8 cellular contexts compared by ENCODE assay signal in genomic region chrX:74550295-74550802, GRCh38.
DNase-seq lines count a peak whose midpoint lies in the region; ATAC-seq, FAIRE-seq and TF ChIP-seq lines count a peak whose summit lies in the region.

No MANE protein-coding gene starts in this region.

- H3K4me3 ChIP-seq in BJ (ENCODE audit: low read depth, low read length) = no peak overlapping the region
- H3K4me3 ChIP-seq in HepG2 (replicated peaks in 1 of 3; ENCODE audit: insufficient read depth in 1 of 3, low read depth in 2 of 3, low read length in 3 of 3) = no peak overlapping the region

- no peak overlapping the region for H3K27ac ChIP-seq in HepG2 (ENCODE audit: extremely low read length, insufficient read depth, low read length)

- no peak for TF ChIP-seq POLR2A in HepG2 (IDR thresholded peaks at IDR 0.05; ENCODE audit: insufficient read depth in 1 of 2, low read depth in 2 of 2, low read length in 2 of 2)

- BruUV-seq in HepG2 (replicated peaks; lab: Mats Ljungman, UMichigan) = no TSS peak

- H3K79me2 ChIP-seq in HepG2 (ENCODE audit: insufficient read depth, low read length) = no peaks in the 10 kb centered on the region

- intact Hi-C loops in HepG2 (cut with micrococcal nuclease; ENCODE audit: unreplicated experiment) = loop anchor here (1.0 to 5.0 kb wide), 2 partner anchors 57 to 1052 kb away; no protein-coding TSS in a partner anchor

- ATAC-seq in GM19372 (IDR thresholded peaks at IDR 0.05; ENCODE audit: low read depth, unreplicated experiment) (peak; percentile 93), HG03442 (IDR thresholded peaks at IDR 0.05; ENCODE audit: unreplicated experiment) (peak; percentile 86), HepG2 (peak; percentile 92)

- FAIRE-seq in HepG2 (lab: Jason Lieb, UNC) = peak; percentile 75

- no peaks in the 10 kb centered on the region for H3K36me3 ChIP-seq in BJ (ENCODE audit: control insufficient read depth, insufficient read depth, low read length)
- H3K36me3 ChIP-seq in HepG2 (replicated peaks in 1 of 2; ENCODE audit: control insufficient read depth in 1 of 2, insufficient read depth in 2 of 2, low read length in 2 of 2) = no peaks in the 10 kb centered on the region

- CTCF ChIA-PET in BJ (lab: Yijun Ruan, JAX) = interaction anchor here (0.7 to 1.5 kb wide), 6 partner anchors 10 to 169 kb away, joined by 3 to 6 read pairs (median 3); no protein-coding TSS in a partner anchor
- CTCF ChIA-PET in HepG2 (lab: Yijun Ruan, JAX; ENCODE audit: low intra/inter-chr PET ratio, low total read pairs) = interaction anchor here (0.6 to 2.9 kb wide), 4 partner anchors 9 to 169 kb away, joined by 3 to 17 read pairs (median 4); no protein-coding TSS in a partner anchor

- in situ Hi-C loops in HepG2 (cut with HindIII; ENCODE audit: extremely low pct_ligation_motif_present, low pct_unique_long_range_greater_than_20kb) = no loop called here

- H3K4me1 ChIP-seq in HepG2 (ENCODE audit: insufficient read depth, low read length) = no peaks in the 10 kb centered on the region

- POLR2A ChIA-PET in BJ (lab: Charles Lee) = no interaction called here
- POLR2A ChIA-PET in HepG2 (lab: Yijun Ruan, JAX) = no interaction called here

- peak; percentile 79 for TF ChIP-seq RAD21 in HepG2 (CRISPR knock-in tag; IDR thresholded peaks at IDR 0.05)

- DNase-seq in BJ (ENCODE audit: low read depth) (no peak), NCI-H524 (lab: John Stamatoyannopoulos, UW) (peak; percentile 68 to 85), cerebellar cortex (ENCODE audit: low spot score) (peak; percentile 77), HepG2 (ENCODE audit: low spot score) (peak; percentile 53)
- peak; percentile 75 to 81 for DNase-seq in activated CD4-positive, alpha-beta T cell treated with anti-CD3 and anti-CD28 coated beads for 24 hours (ENCODE audit: low read depth in 2 of 2)
- DNase-seq in stimulated activated CD4-positive, alpha-beta T cell treated with anti-CD3 and anti-CD28 coated beads, Interleukin-4, amount 100 ng/mL, for 48 hours (ENCODE audit: low read depth in 2 of 2) = peak; percentile 72 to 79

- TF ChIP-seq CTCF in BJ (IDR thresholded peaks at IDR 0.05; ENCODE audit: insufficient read depth, low read depth, low read length) (peak; percentile 93), HepG2 (CRISPR knock-in tag; IDR thresholded peaks at IDR 0.05) (peak; percentile 97)

- TF ChIP-seq EP300 in HepG2 (IDR thresholded peaks at IDR 0.05; ENCODE audit: low read depth in 2 of 2, low read length in 2 of 2) (no peak), HepG2 (CRISPR knock-in tag; IDR thresholded peaks at IDR 0.05; ENCODE audit: borderline replicate concordance) (no peak)

- no peak overlapping the region for H3K9ac ChIP-seq in HepG2 (ENCODE audit: insufficient read depth, low read depth, low read length)

- no peak overlapping the region for H2AFZ ChIP-seq in HepG2 (ENCODE audit: low read length)

- H3K9me3 ChIP-seq in HepG2 (ENCODE audit: low read length) = no peaks in the 10 kb centered on the region

- H3K27me3 ChIP-seq in BJ (ENCODE audit: control insufficient read depth, insufficient read depth, low read length) = no peaks in the 10 kb centered on the region
- H3K27me3 ChIP-seq in HepG2 (ENCODE audit: control insufficient read depth in 1 of 2, insufficient read depth in 2 of 2, low read length in 2 of 2) = no peaks in the 10 kb centered on the region

- peak overlapping the region; percentile 59; the same call in 1 of the 2 replicates for H3K4me2 ChIP-seq in HepG2 (ENCODE audit: low read depth, low read length)

- H4K20me1 ChIP-seq in HepG2 (ENCODE audit: insufficient read depth, low read length) = no peaks in the 10 kb centered on the region

- 40% methylated on average over 6 of the region's 24 CpGs for WGBS in HepG2 (ENCODE audit: low lambda C conversion rate)

TF ChIP-seq in HepG2, 621 proteins besides CTCF, POLR2A, EP300 and RAD21 (continues in another document):
- TF ChIP-seq NFE2L1 (CRISPR knock-in tag; IDR thresholded peaks at IDR 0.05; ENCODE audit: borderline replicate concordance) (no peak), CEBPG (CRISPR knock-in tag; IDR thresholded peaks at IDR 0.05) (0 out of 2 replicates have a peak, but pooled peaks have one; percentile 4), NRL (CRISPR knock-in tag; IDR thresholded peaks at IDR 0.05; ENCODE audit: borderline replicate concordance) (no peak), SAFB2 (CRISPR knock-in tag; IDR thresholded peaks at IDR 0.05; ENCODE audit: borderline replicate concordance, low read depth) (no peak), ZNF160 (CRISPR knock-in tag; IDR thresholded peaks at IDR 0.05) (no peak), HNF4A (CRISPR knock-in tag; IDR thresholded peaks at IDR 0.05) (no peak), ZNF280D (CRISPR knock-in tag; IDR thresholded peaks at IDR 0.05) (0 out of 2 replicates have a peak, but pooled peaks have one; percentile 31), SMARCC2 (IDR thresholded peaks at IDR 0.05) (no peak), ZNF331 (CRISPR knock-in tag; IDR thresholded peaks at IDR 0.05) (peak; percentile 34; the same call in 1 of the 2 replicates), FOXO4 (CRISPR knock-in tag; conservative IDR thresholded peaks at IDR 0.05) (no peak), HDAC1 (CRISPR knock-in tag; IDR thresholded peaks at IDR 0.05) (no peak), ZNF598 (CRISPR knock-in tag; IDR thresholded peaks at IDR 0.05; ENCODE audit: borderline replicate concordance) (no peak), ZNF232 (CRISPR knock-in tag; IDR thresholded peaks at IDR 0.05; ENCODE audit: borderline replicate concordance) (no peak), ZFP91 (CRISPR knock-in tag; IDR thresholded peaks at IDR 0.05; ENCODE audit: borderline replicate concordance) (peak; percentile 26; the same call in 1 of the 2 replicates), KAT7 (CRISPR knock-in tag; IDR thresholded peaks at IDR 0.05; ENCODE audit: borderline replicate concordance) (no peak), HNRNPK (IDR thresholded peaks at IDR 0.05; ENCODE audit: low read depth, low read length, poor library complexity, severe bottlenecking) (no peak), RXRB (CRISPR knock-in tag; IDR thresholded peaks at IDR 0.05; ENCODE audit: borderline replicate concordance) (no peak)
- TF ChIP-seq, protein P1, sequence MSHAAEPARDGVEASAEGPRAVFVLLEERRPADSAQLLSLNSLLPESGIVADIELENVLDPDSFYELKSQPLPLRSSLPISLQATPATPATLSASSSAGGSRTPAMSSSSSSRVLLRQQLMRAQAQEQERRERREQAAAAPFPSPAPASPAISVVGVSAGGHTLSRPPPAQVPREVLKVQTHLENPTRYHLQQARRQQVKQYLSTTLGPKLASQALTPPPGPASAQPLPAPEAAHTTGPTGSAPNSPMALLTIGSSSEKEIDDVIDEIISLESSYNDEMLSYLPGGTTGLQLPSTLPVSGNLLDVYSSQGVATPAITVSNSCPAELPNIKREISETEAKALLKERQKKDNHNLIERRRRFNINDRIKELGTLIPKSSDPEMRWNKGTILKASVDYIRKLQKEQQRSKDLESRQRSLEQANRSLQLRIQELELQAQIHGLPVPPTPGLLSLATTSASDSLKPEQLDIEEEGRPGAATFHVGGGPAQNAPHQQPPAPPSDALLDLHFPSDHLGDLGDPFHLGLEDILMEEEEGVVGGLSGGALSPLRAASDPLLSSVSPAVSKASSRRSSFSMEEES (CRISPR knock-in tag; IDR thresholded peaks at IDR 0.05) = no peak
